ENCODE assay signal across 25 cellular contexts in the genomic region with DNA sequence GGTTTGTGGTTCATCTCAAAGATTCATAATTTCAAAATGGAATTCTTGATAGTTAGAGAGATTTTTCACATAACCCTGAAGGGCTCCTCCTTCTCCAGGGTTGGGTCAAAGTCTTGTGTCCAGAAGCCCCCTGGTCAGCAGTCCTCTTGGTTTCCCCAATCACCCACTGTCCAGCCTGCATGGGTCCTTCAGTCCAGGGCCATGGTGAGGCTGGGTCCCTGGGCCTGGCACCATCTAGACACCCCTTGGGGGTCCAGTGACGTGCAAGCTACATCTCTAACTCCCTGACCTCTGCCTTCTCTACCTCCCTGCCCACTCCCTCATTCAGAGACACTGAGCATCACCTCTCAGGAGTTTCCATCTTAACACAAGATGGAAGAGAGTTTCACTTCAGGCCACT. TPM values are rescaled to one million over a fixed set of nuclear protein-coding genes. Genes with fewer than 3 reads are reported as not detected.
DNase-seq lines count a peak whose midpoint lies in the region; ATAC-seq and TF ChIP-seq lines count a peak whose summit lies in the region.
"Had no signal": no experiment of that assay in that cellular context is flagged by ENCODE, and none has a peak within 500 bp of the region (broad histone marks: within the 10 kb centered on the region; RNA-seq: fewer than 3 reads in every experiment).

No MANE protein-coding gene starts in this region.

- H3K27ac ChIP-seq in PC-9, result peak overlapping the region; percentile 34
- H3K27ac ChIP-seq: BLaER1, KMS-11 had no signal

- no peaks in the 10 kb centered on the region for H3K36me3 ChIP-seq in PC-9 (ENCODE audit: low read depth)
- H3K36me3 ChIP-seq: BLaER1, HAP-1, SJSA1 had no signal

- intact Hi-C loops in natural killer cell (cut with micrococcal nuclease), result no loop called here
- intact Hi-C loops in PC-9 (cut with micrococcal nuclease; ENCODE audit: unreplicated experiment), result no loop called here

- CTCF ChIA-PET in PC-9 (lab: Charles Lee), result no interaction called here

- POLR2A ChIA-PET in PC-9 (lab: Charles Lee; ENCODE audit: unreplicated experiment), result no interaction called here

- no peaks in the 10 kb centered on the region for H3K4me1 Mint-ChIP-seq in natural killer cell treated with Interleukin-12 subunit alpha and Interleukin-12 subunit beta and Interleukin-15 and Interleukin-18, amount 100 ng/mL, for 72 hours (ENCODE audit: low read depth in 2 of 2)
- no peaks in the 10 kb centered on the region for H3K4me1 Mint-ChIP-seq in natural killer cell

- no peak overlapping the region for H3K4me3 Mint-ChIP-seq in natural killer cell treated with Interleukin-12 subunit alpha and Interleukin-12 subunit beta and Interleukin-15 and Interleukin-18, amount 100 ng/mL, for 72 hours
- no peak overlapping the region for H3K4me3 Mint-ChIP-seq in natural killer cell
- H3K4me3 Mint-ChIP-seq: CD4-positive, alpha-beta T cell had no signal

- TF ChIP-seq CTCF in natural killer cell (IDR thresholded peaks at IDR 0.05) (no peak), PC-9 (conservative IDR thresholded peaks at IDR 0.05) (no peak)

- H3K27ac Mint-ChIP-seq in natural killer cell treated with Interleukin-12 subunit alpha and Interleukin-12 subunit beta and Interleukin-15 and Interleukin-18, amount 100 ng/mL, for 72 hours, result no peak overlapping the region
- H3K27ac Mint-ChIP-seq in natural killer cell, result no peak overlapping the region
- H3K27ac Mint-ChIP-seq: CD4-positive, alpha-beta T cell had no signal

- no peaks in the 10 kb centered on the region for H3K79me2 ChIP-seq in PC-9 (ENCODE audit: low read depth)

- DNase-seq in natural killer cell treated with Interleukin-12 subunit alpha and Interleukin-12 subunit beta and Interleukin-15 and Interleukin-18, amount 100 ng/mL, for 72 hours (ENCODE audit: low spot score), result peak; percentile 23
- DNase-seq in natural killer cell, result no peak
- DNase-seq in PC-9, result no peak
- DNase-seq in left lobe of liver (ENCODE audit: low spot score), result peak; percentile 23
- no peak for DNase-seq in NCI-H226
- no peak for DNase-seq in HT-29 (ENCODE audit: low spot score)
- no peak for DNase-seq in middle frontal gyrus (ENCODE audit: extremely low spot score, low spot score)
- DNase-seq: CD4-positive, alpha-beta T cell; COR-L47; DMS 273 treated with DMSO at 0.1 percent for 48 hours; DND-41; NCI-H1105; NCI-H1694; NCI-H2081; NCI-H2171; NCI-H524 treated with DMSO at 0.1 percent for 48 hours; NCI-H82 had no signal

- peaks cover 28% of the 10 kb centered on the region for H3K4me1 ChIP-seq in PC-9 (replicated peaks; ENCODE audit: insufficient read depth)
- H3K4me1 ChIP-seq: HAP-1 had no signal

- no peaks in the 10 kb centered on the region for H3K27me3 ChIP-seq in PC-9 (ENCODE audit: insufficient read depth, low read depth)
- H3K27me3 ChIP-seq: BLaER1, SJSA1 had no signal

- H3K9me2 ChIP-seq in PC-9 (ENCODE audit: insufficient read depth), result no peaks in the 10 kb centered on the region

- no peaks in the 10 kb centered on the region for H3K36me3 Mint-ChIP-seq in natural killer cell treated with Interleukin-12 subunit alpha and Interleukin-12 subunit beta and Interleukin-15 and Interleukin-18, amount 100 ng/mL, for 72 hours
- no peaks in the 10 kb centered on the region for H3K36me3 Mint-ChIP-seq in natural killer cell

- peaks cover 0 to 9% of the 10 kb centered on the region in 2 donors for H3K27me3 Mint-ChIP-seq in natural killer cell treated with Interleukin-12 subunit alpha and Interleukin-12 subunit beta and Interleukin-15 and Interleukin-18, amount 100 ng/mL, for 72 hours
- peaks cover 0 to 3% of the 10 kb centered on the region in 2 donors for H3K27me3 Mint-ChIP-seq in natural killer cell (ENCODE audit: low read depth in 2 of 2)
- H3K27me3 Mint-ChIP-seq: CD4-positive, alpha-beta T cell had no signal

- H3K4me3 ChIP-seq in PC-9, result no peak overlapping the region
- H3K4me3 ChIP-seq: BLaER1, GM12878, HAP-1, SJSA1 had no signal

- no peaks in the 10 kb centered on the region; the same call in 1 of the 2 replicates for H3F3A ChIP-seq in PC-9 (ENCODE audit: insufficient read depth, low read depth)

- no peak overlapping the region for H2AFZ ChIP-seq in PC-9

- no peaks in the 10 kb centered on the region for H3K9me3 Mint-ChIP-seq in natural killer cell treated with Interleukin-12 subunit alpha and Interleukin-12 subunit beta and Interleukin-15 and Interleukin-18, amount 100 ng/mL, for 72 hours
- no peaks in the 10 kb centered on the region for H3K9me3 Mint-ChIP-seq in natural killer cell
- H3K9me3 Mint-ChIP-seq: CD4-positive, alpha-beta T cell had no signal

- ATAC-seq in natural killer cell treated with Interleukin-12 subunit alpha and Interleukin-12 subunit beta and Interleukin-15 and Interleukin-18, amount 100 ng/mL, for 72 hours, result no peak
- ATAC-seq in natural killer cell, result no peak
- no peak for ATAC-seq in left lobe of liver
- ATAC-seq in HG03175 (IDR thresholded peaks at IDR 0.05; ENCODE audit: unreplicated experiment), result no peak
- ATAC-seq: GM12878, Right ventricle myocardium inferior had no signal

- H3K4me2 ChIP-seq in PC-9, result peak overlapping the region; percentile 42
- H3K4me2 ChIP-seq: BLaER1, KMS-11 had no signal

- H3K9me3 ChIP-seq in PC-9 (ENCODE audit: insufficient read depth, low read depth), result no peaks in the 10 kb centered on the region
- H3K9me3 ChIP-seq: BLaER1, HAP-1, SJSA1 had no signal

- H4K20me1 ChIP-seq in PC-9 (ENCODE audit: insufficient read depth), result no peaks in the 10 kb centered on the region
- H4K20me1 ChIP-seq: BLaER1 had no signal

- BruUV-seq in PC-9 (replicated peaks; lab: Mats Ljungman, UMichigan), result no TSS peak

RNA-seq across cellular contexts. Expression of a gene that starts 26.1 kb away (rescaled TPM):
- total RNA-seq in natural killer cell treated with Interleukin-12 subunit alpha and Interleukin-12 subunit beta and Interleukin-15 and Interleukin-18, amount 100 ng/mL, for 72 hours, result not detected
- total RNA-seq in natural killer cell (not detected), PC-9 (2021) (172 and 196 TPM in 2 replicates), left lobe of liver (1.7 TPM)
- not detected in 2 replicates for total RNA-seq in HT-29 (2014; rRNA removed; shearing (Covaris generic))
- total RNA-seq: A673; CD4-positive, alpha-beta T cell had no signal

RNA-seq across cellular contexts. Expression of a gene that starts 33.7 kb away (rescaled TPM):
- total RNA-seq in natural killer cell treated with Interleukin-12 subunit alpha and Interleukin-12 subunit beta and Interleukin-15 and Interleukin-18, amount 100 ng/mL, for 72 hours, result not detected
- total RNA-seq in natural killer cell (not detected), PC-9 (2021) (3.2 TPM in 1 of 2 replicates, not detected in the other), left lobe of liver (not detected)
- total RNA-seq in HT-29 (2014; rRNA removed; shearing (Covaris generic)), result not detected in 2 replicates
- total RNA-seq: A673; CD4-positive, alpha-beta T cell; GM12878; Right ventricle myocardium inferior; SJSA1 had no signal

Comparison
In these comparisons a context has a peak if more than half of its experiments do, and no peak if none do; other contexts are left out.
1. DNase-seq: peak in natural killer cell treated with Interleukin-12 subunit alpha and Interleukin-12 subunit beta and Interleukin-15 and Interleukin-18, amount 100 ng/mL, for 72 hours (single experiment) and left lobe of liver (single experiment); none in natural killer cell (single experiment), PC-9 (0 of 2), NCI-H226 (single experiment), HT-29 (single experiment) and middle frontal gyrus (single experiment).
2. RNA of a gene that starts 26.1 kb away (total RNA-seq): 172 to 196 TPM in PC-9; 1.7 TPM in left lobe of liver (single experiment), not detected in natural killer cell treated with Interleukin-12 subunit alpha and Interleukin-12 subunit beta and Interleukin-15 and Interleukin-18, amount 100 ng/mL, for 72 hours, not detected in natural killer cell and not detected in HT-29; every median in the first group is over 10 times any median in the second.